16 cellular contexts compared by ENCODE assay signal in the genomic region with DNA sequence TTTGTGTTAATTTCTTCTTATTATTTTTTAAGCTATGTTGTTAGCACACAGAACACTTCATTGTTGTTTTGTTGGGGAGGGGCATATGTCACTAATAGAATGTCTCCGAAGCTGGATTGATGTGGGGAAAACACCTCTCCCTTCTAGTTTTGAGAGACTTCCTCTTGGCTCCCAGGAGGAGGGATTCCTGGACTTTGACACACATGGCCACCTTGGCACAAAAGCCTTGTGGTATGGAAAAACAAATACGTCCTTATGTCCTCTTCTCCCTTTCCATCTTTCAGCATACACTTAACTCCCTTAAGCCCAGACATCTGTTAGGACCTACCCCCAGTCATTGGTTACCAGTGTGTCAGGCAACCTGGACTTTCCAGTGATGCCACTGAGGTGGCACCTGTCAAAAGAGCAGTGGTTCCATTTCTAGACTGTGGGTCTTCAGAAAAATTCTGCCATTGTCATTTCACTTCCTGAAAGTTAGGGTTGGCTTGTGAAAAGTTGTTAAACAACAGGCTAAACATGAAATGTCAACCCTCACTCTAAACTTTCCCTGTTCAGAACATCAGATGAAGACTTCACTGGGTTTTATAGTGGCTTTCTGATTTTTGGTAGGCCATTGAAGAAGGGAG. TPM values are rescaled to one million over a fixed set of nuclear protein-coding genes. Genes with fewer than 3 reads are reported as not detected.
DNase-seq lines count a peak whose midpoint lies in the region; ATAC-seq, FAIRE-seq and TF ChIP-seq lines count a peak whose summit lies in the region.
"Had no signal": no experiment of that assay in that cellular context is flagged by ENCODE, and none has a peak within 500 bp of the region (broad histone marks: within the 10 kb centered on the region; RNA-seq: fewer than 3 reads in every experiment).

No MANE protein-coding gene starts in this region.

- H3K9ac ChIP-seq in liver (ENCODE audit: low read depth in 1 of 2, low read length in 2 of 2) (no peak overlapping the region), HepG2 (ENCODE audit: insufficient read depth, low read depth, low read length) (no peak overlapping the region)

- no peaks in the 10 kb centered on the region for H4K20me1 ChIP-seq in HepG2 (ENCODE audit: insufficient read depth, low read length)

- H2AFZ ChIP-seq in HepG2 (ENCODE audit: low read length) = no peak overlapping the region

- peaks cover 5% of the 10 kb centered on the region for H3K4me1 Mint-ChIP-seq in activated T-helper 2 cell treated with anti-CD3 and anti-CD28 coated beads, Interferon-gamma antibody, Interleukin-2, Interleukin-4, amounts not matched to agents 10 μg/mL and 5 μg/mL and 100 μg/mL, durations not matched to agents 14 hours and 24 hours and 36 hours (ENCODE audit: low read depth)
- H3K4me1 Mint-ChIP-seq in CD8-positive, alpha-beta T cell (ENCODE audit: low read depth) = no peaks in the 10 kb centered on the region

- no peak for TF ChIP-seq RAD21 in liver (IDR thresholded peaks at IDR 0.05)
- TF ChIP-seq RAD21 in HepG2 (CRISPR knock-in tag; IDR thresholded peaks at IDR 0.05) = no peak

- H3K4me2 ChIP-seq in HepG2 (ENCODE audit: low read depth, low read length) = no peak overlapping the region

- H3K36me3 Mint-ChIP-seq in activated T-helper 2 cell treated with anti-CD3 and anti-CD28 coated beads, Interferon-gamma antibody, Interleukin-2, Interleukin-4, amounts not matched to agents 10 μg/mL and 5 μg/mL and 100 μg/mL, durations not matched to agents 14 hours and 24 hours and 36 hours (ENCODE audit: low read depth) = no peaks in the 10 kb centered on the region
- no peaks in the 10 kb centered on the region for H3K36me3 Mint-ChIP-seq in CD8-positive, alpha-beta T cell

- H3K27me3 ChIP-seq in liver (ENCODE audit: control insufficient read depth in 4 of 4, insufficient read depth in 4 of 4, low read length in 3 of 4) = no peaks in the 10 kb centered on the region
- 0 out of 5 replicates have a peak, but pooled peaks cover 0 to 1% of the 10 kb centered on the region in 2 experiments for H3K27me3 ChIP-seq in HepG2 (ENCODE audit: control insufficient read depth in 1 of 2, insufficient read depth in 2 of 2, low read length in 2 of 2)
- no peaks in the 10 kb centered on the region for H3K27me3 ChIP-seq in CD8-positive, alpha-beta T cell (ENCODE audit: insufficient read depth, low read length)
- H3K27me3 ChIP-seq in testis = no peaks in the 10 kb centered on the region
- H3K27me3 ChIP-seq: SJCRH30 had no signal

- ATAC-seq in HepG2 = no peak
- ATAC-seq in CD8-positive, alpha-beta T cell = no peak

- FAIRE-seq in HepG2 (lab: Jason Lieb, UNC) = no peak
- FAIRE-seq: A204.1 had no signal

- H3K27ac Mint-ChIP-seq in activated T-helper 2 cell treated with anti-CD3 and anti-CD28 coated beads, Interferon-gamma antibody, Interleukin-2, Interleukin-4, amounts not matched to agents 10 μg/mL and 5 μg/mL and 100 μg/mL, durations not matched to agents 14 hours and 24 hours and 36 hours = peak overlapping the region; percentile 11
- H3K27ac Mint-ChIP-seq in CD8-positive, alpha-beta T cell = no peak overlapping the region

- H3K79me2 ChIP-seq in HepG2 (ENCODE audit: insufficient read depth, low read length) = no peaks in the 10 kb centered on the region

- POLR2A ChIA-PET in HepG2 (lab: Yijun Ruan, JAX) = no interaction called here
- POLR2A ChIA-PET in CD8-positive, alpha-beta T cell (lab: Charles Lee) = no interaction called here

- 45% methylated on average over 2 of the region's 2 CpGs for WGBS in liver
- 0% methylated on average over 2 of the region's 2 CpGs for WGBS in HepG2 (ENCODE audit: low lambda C conversion rate)
- WGBS in testis, 2 donors = 47 to 49% methylated on average over 2 of the region's 2 CpGs

- H3K4me3 Mint-ChIP-seq in activated T-helper 2 cell treated with anti-CD3 and anti-CD28 coated beads, Interferon-gamma antibody, Interleukin-2, Interleukin-4, amounts not matched to agents 10 μg/mL and 5 μg/mL and 100 μg/mL, durations not matched to agents 14 hours and 24 hours and 36 hours (ENCODE audit: low read depth) = no peak overlapping the region
- H3K4me3 Mint-ChIP-seq in CD8-positive, alpha-beta T cell = no peak overlapping the region

- TF ChIP-seq EP300 in HepG2 (IDR thresholded peaks at IDR 0.05; ENCODE audit: low read depth in 2 of 2, low read length in 2 of 2) (no peak), HepG2 (CRISPR knock-in tag; IDR thresholded peaks at IDR 0.05; ENCODE audit: borderline replicate concordance) (no peak)

- in situ Hi-C loops in HepG2 (cut with HindIII; ENCODE audit: extremely low pct_ligation_motif_present, low pct_unique_long_range_greater_than_20kb) = no loop called here

- H3K9me3 ChIP-seq in liver (ENCODE audit: control insufficient read depth in 4 of 4, low read length in 3 of 4) (no peaks in the 10 kb centered on the region), HepG2 (ENCODE audit: low read length) (no peaks in the 10 kb centered on the region), testis (no peaks in the 10 kb centered on the region)
- no peaks in the 10 kb centered on the region for H3K9me3 ChIP-seq in CD8-positive, alpha-beta T cell (ENCODE audit: low read length)
- H3K9me3 ChIP-seq: Caco-2, SJCRH30 had no signal

- H3K27ac ChIP-seq in liver (ENCODE audit: low read depth in 1 of 2, low read length in 2 of 2) (no peak overlapping the region), HepG2 (ENCODE audit: extremely low read length, insufficient read depth, low read length) (no peak overlapping the region), testis (no peak overlapping the region)
- no peak overlapping the region for H3K27ac ChIP-seq in CD8-positive, alpha-beta T cell (ENCODE audit: low read depth, low read length)
- H3K27ac ChIP-seq: C4-2B, SJCRH30 had no signal

- DNase-seq in HepG2 (ENCODE audit: low spot score) (no peak), NCI-H510A treated with DMSO at 0.1 percent for 48 hours (lab: John Stamatoyannopoulos, UW) (peak; percentile 25), KG1 (lab: John Stamatoyannopoulos, UW) (no peak), C1 segment of cervical spinal cord (lab: John Stamatoyannopoulos, UW) (no peak), testis (no peak)
- DNase-seq in activated T-helper 2 cell treated with anti-CD3 and anti-CD28 coated beads, Interferon-gamma antibody, Interleukin-2, Interleukin-4, amounts not matched to agents 10 μg/mL and 5 μg/mL and 100 μg/mL, durations not matched to agents 14 hours and 24 hours and 36 hours (ENCODE audit: low spot score) = no peak
- DNase-seq in CD8-positive, alpha-beta T cell = no peak
- DNase-seq: Caco-2, GOT3, Karpas-422, NCI-H187 treated with DMSO at 0.1 percent for 48 hours, NCI-H748 treated with DMSO at 0.1 percent for 48 hours, SJCRH30 had no signal

- intact Hi-C loops in HepG2 (cut with micrococcal nuclease; ENCODE audit: unreplicated experiment) = no loop called here
- intact Hi-C loops in activated T-helper 2 cell treated with anti-CD3 and anti-CD28 coated beads, Interferon-gamma antibody, Interleukin-2, Interleukin-4, amounts not matched to agents 10 μg/mL and 5 μg/mL and 100 μg/mL, durations not matched to agents 14 hours and 24 hours and 36 hours (cut with micrococcal nuclease) = no loop called here
- intact Hi-C loops in CD8-positive, alpha-beta T cell (cut with DNase I, micrococcal nuclease) = no loop called here
- intact Hi-C loops in testis (cut with DNase I; ENCODE audit: low total_unique reads) = no loop called here

- peaks cover 6% of the 10 kb centered on the region for H3K27me3 Mint-ChIP-seq in activated T-helper 2 cell treated with anti-CD3 and anti-CD28 coated beads, Interferon-gamma antibody, Interleukin-2, Interleukin-4, amounts not matched to agents 10 μg/mL and 5 μg/mL and 100 μg/mL, durations not matched to agents 14 hours and 24 hours and 36 hours (ENCODE audit: low read depth)
- no peaks in the 10 kb centered on the region for H3K27me3 Mint-ChIP-seq in CD8-positive, alpha-beta T cell (ENCODE audit: low read depth)

- TF ChIP-seq POLR2A in HepG2 (IDR thresholded peaks at IDR 0.05; ENCODE audit: insufficient read depth in 1 of 2, low read depth in 2 of 2, low read length in 2 of 2) (no peak), testis (IDR thresholded peaks at IDR 0.05) (no peak)

- peaks cover 0 to 1% (median 0%) of the 10 kb centered on the region in 4 donors for H3K4me1 ChIP-seq in liver (ENCODE audit: control insufficient read depth in 4 of 4, insufficient read depth in 4 of 4, low read length in 3 of 4)
- peaks cover 15% of the 10 kb centered on the region for H3K4me1 ChIP-seq in HepG2 (ENCODE audit: insufficient read depth, low read length)
- no peaks in the 10 kb centered on the region for H3K4me1 ChIP-seq in CD8-positive, alpha-beta T cell (ENCODE audit: insufficient read depth, low read length)
- H3K4me1 ChIP-seq in testis = no peaks in the 10 kb centered on the region
- H3K4me1 ChIP-seq: Caco-2, SJCRH30 had no signal

- H3K4me3 ChIP-seq in liver (ENCODE audit: low read depth in 1 of 3, low read length in 3 of 3) (no peak overlapping the region), HepG2 (replicated peaks in 1 of 3; ENCODE audit: insufficient read depth in 1 of 3, low read depth in 2 of 3, low read length in 3 of 3) (no peak overlapping the region), testis (no peak overlapping the region)
- H3K4me3 ChIP-seq in CD8-positive, alpha-beta T cell (ENCODE audit: low read depth, low read length) = no peak overlapping the region
- H3K4me3 ChIP-seq: SJCRH30 had no signal

- H3K9me3 Mint-ChIP-seq in activated T-helper 2 cell treated with anti-CD3 and anti-CD28 coated beads, Interferon-gamma antibody, Interleukin-2, Interleukin-4, amounts not matched to agents 10 μg/mL and 5 μg/mL and 100 μg/mL, durations not matched to agents 14 hours and 24 hours and 36 hours = no peaks in the 10 kb centered on the region
- H3K9me3 Mint-ChIP-seq in CD8-positive, alpha-beta T cell = no peaks in the 10 kb centered on the region

- TF ChIP-seq CTCF in liver (IDR thresholded peaks at IDR 0.05; ENCODE audit: low read depth, low read length, missing input control) = no peak
- no peak for TF ChIP-seq CTCF in HepG2 (CRISPR knock-in tag; IDR thresholded peaks at IDR 0.05)
- no peak for TF ChIP-seq CTCF in CD8-positive, alpha-beta T cell (IDR thresholded peaks at IDR 0.05)
- no peak for TF ChIP-seq CTCF in testis (IDR thresholded peaks at IDR 0.05)

- no TSS peak for BruUV-seq in HepG2 (replicated peaks; lab: Mats Ljungman, UMichigan)

- H3K36me3 ChIP-seq in liver (ENCODE audit: control insufficient read depth in 4 of 4, insufficient read depth in 3 of 4, low read depth in 1 of 4, low read length in 3 of 4) (no peaks in the 10 kb centered on the region), HepG2 (replicated peaks in 1 of 2; ENCODE audit: control insufficient read depth in 1 of 2, insufficient read depth in 2 of 2, low read length in 2 of 2) (no peaks in the 10 kb centered on the region), testis (ENCODE audit: low read depth, missing control alignments) (no peaks in the 10 kb centered on the region)
- no peaks in the 10 kb centered on the region for H3K36me3 ChIP-seq in CD8-positive, alpha-beta T cell (ENCODE audit: insufficient read depth, low read length)
- H3K36me3 ChIP-seq: SJCRH30 had no signal

- CTCF ChIA-PET in HepG2 (lab: Yijun Ruan, JAX; ENCODE audit: low intra/inter-chr PET ratio, low total read pairs) = no interaction called here
- CTCF ChIA-PET in CD8-positive, alpha-beta T cell (lab: Charles Lee) = no interaction called here

RNA-seq across cellular contexts. Expression of gene ABCB10, which starts 12.5 kb away (rescaled TPM):
- 100 to 1,000 TPM in 1 of 2 donors, 10 to 100 TPM in 1; 15.2 to 190 TPM for total RNA-seq in liver
- 1 to 10 TPM; 6.2 to 7.8 TPM for polyA plus RNA-seq in liver
- total RNA-seq in HepG2 (2016; rRNA removed; fragmentation: Illumina TruSeq; extraction: Trizol) = 20.1 and 28.9 TPM in 2 replicates
- 4.5 and 5.0 TPM in 2 replicates for total RNA-seq in HepG2 (2016; cell fraction: cytosol; rRNA removed; fragmentation: Illumina TruSeq; extraction: Trizol; ENCODE audit: low read depth)
- total RNA-seq in HepG2 (2016; cell fraction: insoluble cytoplasmic fraction; rRNA removed; fragmentation: Illumina TruSeq; extraction: Trizol) = 18.7 and 27.5 TPM in 2 replicates
- total RNA-seq in HepG2 (2016; cell fraction: membrane; rRNA removed; fragmentation: Illumina TruSeq; extraction: Trizol) = 11.6 and 14.5 TPM in 2 replicates
- 25.6 and 28.6 TPM in 2 replicates for total RNA-seq in HepG2 (2016; cell fraction: nucleus; rRNA removed; fragmentation: Illumina TruSeq; extraction: Trizol)
- 11.2 and 11.9 TPM in 2 replicates for polyA plus RNA-seq in HepG2 (2011; rRNA removed)
- polyA plus RNA-seq in HepG2 (2011; cell fraction: cytosol; rRNA removed) = 7.5 and 9.3 TPM in 2 replicates
- 5.5 and 7.1 TPM in 2 replicates for polyA plus RNA-seq in HepG2 (2011; cell fraction: nucleus; rRNA removed)
- 11.7 and 14.5 TPM in 2 replicates for polyA plus RNA-seq in HepG2 (2012)
- polyA plus RNA-seq in HepG2 (2016; cell fraction: cytosol; fragmentation: Illumina TruSeq; extraction: Trizol; ENCODE audit: low read depth) = 2.3 and 2.6 TPM in 2 replicates
- polyA plus RNA-seq in HepG2 (2016; cell fraction: insoluble cytoplasmic fraction; fragmentation: Illumina TruSeq; extraction: Trizol; ENCODE audit: low read depth) = 19.6 and 20.3 TPM in 2 replicates
- polyA plus RNA-seq in HepG2 (2016; cell fraction: membrane; fragmentation: Illumina TruSeq; extraction: Trizol; ENCODE audit: low read depth) = 6.7 and 7.3 TPM in 2 replicates
- 33.1 and 36.0 TPM in 2 replicates for polyA plus RNA-seq in HepG2 (2016; cell fraction: nucleus; fragmentation: Illumina TruSeq; extraction: Trizol; ENCODE audit: insufficient read depth, low read depth)
- polyA minus RNA-seq in HepG2 (2011; rRNA and poly(A)+ RNA removed; ENCODE audit: low replicate concordance) = 23.0 and 26.7 TPM in 2 replicates
- 11.3 and 12.5 TPM in 2 replicates for polyA minus RNA-seq in HepG2 (2011; cell fraction: cytosol; rRNA and poly(A)+ RNA removed)
- polyA minus RNA-seq in HepG2 (2011; cell fraction: nucleus; rRNA and poly(A)+ RNA removed) = 9.3 and 9.6 TPM in 2 replicates
- total RNA-seq in activated T-helper 2 cell treated with anti-CD3 and anti-CD28 coated beads, Interferon-gamma antibody, Interleukin-2, Interleukin-4, amounts not matched to agents 10 μg/mL and 5 μg/mL and 100 μg/mL, durations not matched to agents 14 hours and 24 hours and 36 hours = 40.1 and 42.7 TPM in 2 replicates
- total RNA-seq in CD8-positive, alpha-beta T cell = 1 to 10 TPM; 6.1 to 7.6 TPM
- total RNA-seq in testis = 10 to 100 TPM in 1 of 2 donors, 1 to 10 TPM in 1; 9.8 to 12.1 TPM
- polyA plus RNA-seq in testis (ENCODE audit: insufficient read depth, low read depth, low replicate concordance) = 4.9 TPM

RNA-seq across cellular contexts. Expression of gene TAF5L, which starts 54.9 kb away (rescaled TPM):
- total RNA-seq in liver (10 to 100 TPM; 12.0 to 16.2 TPM), HepG2 (2016; rRNA removed; fragmentation: Illumina TruSeq; extraction: Trizol) (16.8 and 18.2 TPM in 2 replicates), testis (10 to 100 TPM; 18.4 to 24.6 TPM)
- polyA plus RNA-seq in liver (1 to 10 TPM; 1.8 to 8.9 TPM), HepG2 (2011; rRNA removed) (10.8 and 12.2 TPM in 2 replicates), testis (ENCODE audit: insufficient read depth, low read depth, low replicate concordance) (12.8 TPM)
- total RNA-seq in HepG2 (2016; cell fraction: cytosol; rRNA removed; fragmentation: Illumina TruSeq; extraction: Trizol; ENCODE audit: low read depth) = 3.1 and 3.3 TPM in 2 replicates
- total RNA-seq in HepG2 (2016; cell fraction: insoluble cytoplasmic fraction; rRNA removed; fragmentation: Illumina TruSeq; extraction: Trizol) = 16.0 and 19.8 TPM in 2 replicates
- total RNA-seq in HepG2 (2016; cell fraction: membrane; rRNA removed; fragmentation: Illumina TruSeq; extraction: Trizol) = 15.0 and 16.4 TPM in 2 replicates
- 14.5 and 15.1 TPM in 2 replicates for total RNA-seq in HepG2 (2016; cell fraction: nucleus; rRNA removed; fragmentation: Illumina TruSeq; extraction: Trizol)
- polyA plus RNA-seq in HepG2 (2011; cell fraction: cytosol; rRNA removed) = 9.5 and 9.7 TPM in 2 replicates
- 8.8 and 12.5 TPM in 2 replicates for polyA plus RNA-seq in HepG2 (2011; cell fraction: nucleus; rRNA removed)
- polyA plus RNA-seq in HepG2 (2012) = 7.0 and 7.1 TPM in 2 replicates
- 2.1 and 3.0 TPM in 2 replicates for polyA plus RNA-seq in HepG2 (2016; cell fraction: cytosol; fragmentation: Illumina TruSeq; extraction: Trizol; ENCODE audit: low read depth)
- 15.3 and 17.3 TPM in 2 replicates for polyA plus RNA-seq in HepG2 (2016; cell fraction: insoluble cytoplasmic fraction; fragmentation: Illumina TruSeq; extraction: Trizol; ENCODE audit: low read depth)
- 9.5 and 9.9 TPM in 2 replicates for polyA plus RNA-seq in HepG2 (2016; cell fraction: membrane; fragmentation: Illumina TruSeq; extraction: Trizol; ENCODE audit: low read depth)
- polyA plus RNA-seq in HepG2 (2016; cell fraction: nucleus; fragmentation: Illumina TruSeq; extraction: Trizol; ENCODE audit: insufficient read depth, low read depth) = 18.4 and 20.6 TPM in 2 replicates
- polyA minus RNA-seq in HepG2 (2011; rRNA and poly(A)+ RNA removed; ENCODE audit: low replicate concordance) = 27.2 and 62.1 TPM in 2 replicates
- 7.0 and 7.6 TPM in 2 replicates for polyA minus RNA-seq in HepG2 (2011; cell fraction: cytosol; rRNA and poly(A)+ RNA removed)
- polyA minus RNA-seq in HepG2 (2011; cell fraction: nucleus; rRNA and poly(A)+ RNA removed) = 19.6 and 22.8 TPM in 2 replicates
- total RNA-seq in activated T-helper 2 cell treated with anti-CD3 and anti-CD28 coated beads, Interferon-gamma antibody, Interleukin-2, Interleukin-4, amounts not matched to agents 10 μg/mL and 5 μg/mL and 100 μg/mL, durations not matched to agents 14 hours and 24 hours and 36 hours = 28.3 and 28.4 TPM in 2 replicates
- total RNA-seq in CD8-positive, alpha-beta T cell = 10 to 100 TPM; 25.4 to 28.0 TPM

RNA-seq across cellular contexts. Expression of gene URB2, which starts 55.0 kb away (rescaled TPM):
- total RNA-seq in liver = 10 to 100 TPM in 1 of 2 donors, 1 to 10 TPM in 1; 9.9 to 10.5 TPM
- polyA plus RNA-seq in liver = 1 to 10 TPM; 1.2 to 2.6 TPM
- 17.6 and 17.9 TPM in 2 replicates for total RNA-seq in HepG2 (2016; rRNA removed; fragmentation: Illumina TruSeq; extraction: Trizol)
- total RNA-seq in HepG2 (2016; cell fraction: cytosol; rRNA removed; fragmentation: Illumina TruSeq; extraction: Trizol; ENCODE audit: low read depth) = 1.1 and 1.6 TPM in 2 replicates
- total RNA-seq in HepG2 (2016; cell fraction: insoluble cytoplasmic fraction; rRNA removed; fragmentation: Illumina TruSeq; extraction: Trizol) = 17.2 and 17.6 TPM in 2 replicates
- total RNA-seq in HepG2 (2016; cell fraction: membrane; rRNA removed; fragmentation: Illumina TruSeq; extraction: Trizol) = 4.1 and 4.2 TPM in 2 replicates
- 18.1 and 23.3 TPM in 2 replicates for total RNA-seq in HepG2 (2016; cell fraction: nucleus; rRNA removed; fragmentation: Illumina TruSeq; extraction: Trizol)
- polyA plus RNA-seq in HepG2 (2011; rRNA removed) = 3.9 and 4.0 TPM in 2 replicates
- polyA plus RNA-seq in HepG2 (2011; cell fraction: cytosol; rRNA removed) = 3.3 and 4.5 TPM in 2 replicates
- 5.7 and 6.2 TPM in 2 replicates for polyA plus RNA-seq in HepG2 (2011; cell fraction: nucleus; rRNA removed)
- polyA plus RNA-seq in HepG2 (2012) = 4.1 and 5.4 TPM in 2 replicates
- 0.28 and 0.29 TPM in 2 replicates for polyA plus RNA-seq in HepG2 (2016; cell fraction: cytosol; fragmentation: Illumina TruSeq; extraction: Trizol; ENCODE audit: low read depth)
- 8.1 and 9.3 TPM in 2 replicates for polyA plus RNA-seq in HepG2 (2016; cell fraction: insoluble cytoplasmic fraction; fragmentation: Illumina TruSeq; extraction: Trizol; ENCODE audit: low read depth)
- polyA plus RNA-seq in HepG2 (2016; cell fraction: membrane; fragmentation: Illumina TruSeq; extraction: Trizol; ENCODE audit: low read depth) = 0.63 and 0.86 TPM in 2 replicates
- 15.0 and 20.4 TPM in 2 replicates for polyA plus RNA-seq in HepG2 (2016; cell fraction: nucleus; fragmentation: Illumina TruSeq; extraction: Trizol; ENCODE audit: insufficient read depth, low read depth)
- polyA minus RNA-seq in HepG2 (2011; rRNA and poly(A)+ RNA removed; ENCODE audit: low replicate concordance) = 21.0 and 54.3 TPM in 2 replicates
- 5.5 and 8.0 TPM in 2 replicates for polyA minus RNA-seq in HepG2 (2011; cell fraction: cytosol; rRNA and poly(A)+ RNA removed)
- polyA minus RNA-seq in HepG2 (2011; cell fraction: nucleus; rRNA and poly(A)+ RNA removed) = 20.3 and 25.4 TPM in 2 replicates
- total RNA-seq in activated T-helper 2 cell treated with anti-CD3 and anti-CD28 coated beads, Interferon-gamma antibody, Interleukin-2, Interleukin-4, amounts not matched to agents 10 μg/mL and 5 μg/mL and 100 μg/mL, durations not matched to agents 14 hours and 24 hours and 36 hours = 25.8 and 27.0 TPM in 2 replicates
- total RNA-seq in CD8-positive, alpha-beta T cell = 1 to 10 TPM; 8.5 to 8.6 TPM
- total RNA-seq in testis = 10 to 100 TPM; 18.7 to 18.8 TPM
- 15.9 TPM for polyA plus RNA-seq in testis (ENCODE audit: insufficient read depth, low read depth, low replicate concordance)
